In the genomic region with DNA sequence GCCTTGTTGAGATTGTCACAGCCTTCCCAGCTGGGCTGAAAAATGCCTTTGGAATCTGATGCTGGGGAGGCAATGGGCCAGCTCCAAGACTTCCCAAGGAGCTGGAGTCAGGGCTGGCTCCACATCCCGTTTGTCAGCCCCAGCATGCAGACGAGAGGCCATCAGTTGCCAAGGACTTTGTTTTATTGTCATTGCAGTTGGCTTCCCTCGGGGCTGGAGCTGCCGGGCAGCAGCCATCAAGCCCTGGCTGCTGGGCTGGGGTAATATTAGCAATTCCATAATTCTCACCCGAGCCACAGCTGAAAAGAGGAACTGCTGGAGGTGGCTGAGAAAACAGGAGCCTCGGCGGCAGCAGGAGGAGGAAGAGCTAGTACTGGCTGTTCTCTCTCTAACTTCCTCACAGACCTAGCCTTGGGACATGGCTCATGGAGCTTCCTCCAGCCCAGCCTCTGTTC, we compare ENCODE assay signal across 10 cellular contexts.
DNase-seq lines count a peak whose midpoint lies in the region; ATAC-seq lines count a peak whose summit lies in the region.
"Had no signal": no experiment of that assay in that cellular context is flagged by ENCODE, and none has a peak within 500 bp of the region (broad histone marks: within the 10 kb centered on the region; RNA-seq: fewer than 3 reads in every experiment).

No MANE protein-coding gene starts in this region.

- WGBS in mesendoderm (ENCODE audit: extremely low coverage, insufficient coverage, low lambda C conversion rate) = no CpG with 5 or more reads among the region's 7 CpGs

- H3K4me2 ChIP-seq in mesendoderm (ENCODE audit: low read length) = no peak overlapping the region

- H3K18ac ChIP-seq in mesendoderm (ENCODE audit: low read length) = no peak overlapping the region

- H3K4me1 ChIP-seq in ACC112 (ENCODE audit: control insufficient read depth, insufficient read depth, low read length, unreplicated experiment) (peaks cover 2% of the 10 kb centered on the region), mesendoderm (ENCODE audit: control insufficient read depth, low read depth, low read length) (no peaks in the 10 kb centered on the region)

- ATAC-seq in HG02610 (IDR thresholded peaks at IDR 0.05; ENCODE audit: unreplicated experiment) = no peak
- ATAC-seq in GM21723 (IDR thresholded peaks at IDR 0.05; ENCODE audit: unreplicated experiment) = no peak

- H3K27ac ChIP-seq in ACC112 (ENCODE audit: low read depth, low read length) = no peak overlapping the region
- no peak overlapping the region for H3K27ac ChIP-seq in mesendoderm (ENCODE audit: low read depth, low read length)

- H2BK5ac ChIP-seq in mesendoderm (ENCODE audit: low read length) = no peak overlapping the region

- H3K36me3 ChIP-seq in ACC112 (ENCODE audit: insufficient read depth, low read length) (no peaks in the 10 kb centered on the region), mesendoderm (ENCODE audit: control insufficient read depth, insufficient read depth, low read length) (no peaks in the 10 kb centered on the region)

- no peak overlapping the region for H2AK5ac ChIP-seq in mesendoderm (ENCODE audit: low read length)

- H3K79me2 ChIP-seq in ACC112 (ENCODE audit: control insufficient read depth, insufficient read depth, low read length, unreplicated experiment) = no peaks in the 10 kb centered on the region
- no peaks in the 10 kb centered on the region for H3K79me2 ChIP-seq in mesendoderm (ENCODE audit: control insufficient read depth, insufficient read depth, low read length)

- DNase-seq in M059J (ENCODE audit: low read depth) (peak; percentile 51), cerebellum (ENCODE audit: low spot score) (peak; percentile 44), mesendoderm (peak; percentile 28), NK-92 (lab: John Stamatoyannopoulos, UW; ENCODE audit: unreplicated experiment) (no peak)
- DNase-seq in activated CD4-positive, alpha-beta T cell treated with anti-CD3 and anti-CD28 coated beads for 4 hours = no peak
- DNase-seq: SHP77; stimulated activated CD4-positive, alpha-beta T cell treated with anti-CD3 and anti-CD28 coated beads, Interleukin-4, amount 100 ng/mL, for 24 hours had no signal

- no peak overlapping the region for H4K5ac ChIP-seq in mesendoderm (ENCODE audit: low read length)

- no peak overlapping the region for H2BK15ac ChIP-seq in mesendoderm (replicated peaks; ENCODE audit: low read depth)

- H2AFZ ChIP-seq in ACC112 (ENCODE audit: low read length, unreplicated experiment) = peak overlapping the region; percentile 58

- H3K23ac ChIP-seq in mesendoderm (ENCODE audit: low read length) = no peak overlapping the region

- H3K79me1 ChIP-seq in mesendoderm (ENCODE audit: low read length) = no peaks in the 10 kb centered on the region

- H3K9ac ChIP-seq in mesendoderm (ENCODE audit: low read length) = no peak overlapping the region

- H3K4me3 ChIP-seq in ACC112 (ENCODE audit: low read depth, low read length) (no peak overlapping the region), mesendoderm (ENCODE audit: low read length) (no peak overlapping the region)

- H3K56ac ChIP-seq in mesendoderm (ENCODE audit: low read length) = no peak overlapping the region

- H3K4ac ChIP-seq in mesendoderm (ENCODE audit: low read depth, low read length) = no peak overlapping the region

- H3K27me3 ChIP-seq in ACC112 (ENCODE audit: insufficient read depth, low read length) (0 out of 2 replicates have a peak, but pooled peaks cover 14% of the 10 kb centered on the region), mesendoderm (ENCODE audit: insufficient read depth, low read length, poor library complexity) (no peaks in the 10 kb centered on the region)

- H2BK120ac ChIP-seq in mesendoderm (ENCODE audit: low read depth, low read length) = no peak overlapping the region

- H4K8ac ChIP-seq in mesendoderm (ENCODE audit: low read depth, low read length) = no peak overlapping the region

Comparison
In these comparisons a context has a peak if more than half of its experiments do, and no peak if none do; other contexts are left out.
1. DNase-seq: peak in M059J (single experiment), cerebellum (single experiment) and mesendoderm (single experiment); none in NK-92 (single experiment) and activated CD4-positive, alpha-beta T cell treated with anti-CD3 and anti-CD28 coated beads for 4 hours (0 of 2).